ENCODE assay signal across 10 cellular contexts in the genomic region with DNA sequence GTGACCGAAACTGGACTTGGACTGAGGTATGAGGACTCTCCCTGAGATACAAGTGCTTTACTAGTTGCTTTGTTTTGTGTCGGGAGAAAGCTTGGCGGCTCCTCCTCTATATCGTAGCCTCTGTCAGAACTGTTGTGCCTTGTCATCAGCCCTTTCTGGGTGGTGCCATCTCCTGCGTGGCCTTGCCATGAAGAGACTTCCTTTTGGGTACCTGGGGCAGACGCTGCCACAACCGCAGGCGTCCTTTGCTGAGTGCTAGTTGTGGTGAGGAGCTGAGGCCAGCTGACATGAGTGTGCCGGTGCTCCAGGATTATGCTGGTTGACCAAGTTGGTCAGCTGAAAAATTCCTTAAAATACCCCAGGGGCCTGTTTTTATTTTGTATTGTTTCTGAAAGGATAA.
DNase-seq lines count a peak whose midpoint lies in the region; ATAC-seq and TF ChIP-seq lines count a peak whose summit lies in the region.
"Had no signal": no experiment of that assay in that cellular context is flagged by ENCODE, and none has a peak within 500 bp of the region (broad histone marks: within the 10 kb centered on the region; RNA-seq: fewer than 3 reads in every experiment).

No MANE protein-coding gene starts in this region.

- BruUV-seq in Caco-2 (replicated peaks; lab: Mats Ljungman, UMichigan), result no TSS peak

- no peak overlapping the region for H3K27ac ChIP-seq in ovary

- TF ChIP-seq EP300 in ovary (IDR thresholded peaks at IDR 0.05), result no peak

- CTCF ChIA-PET in Caco-2 (lab: Charles Lee), result no interaction called here

- no peak for TF ChIP-seq POLR2A in ovary (IDR thresholded peaks at IDR 0.05)

- peaks cover 10% of the 10 kb centered on the region for H3K9me3 Mint-ChIP-seq in activated naive CD8-positive, alpha-beta T cell treated with anti-CD3 and anti-CD28 coated beads, Interleukin-2, amount 50 U/mL, for 24 hours
- H3K9me3 Mint-ChIP-seq in Caco-2 (ENCODE audit: unreplicated experiment), result no peaks in the 10 kb centered on the region

- no peak for TF ChIP-seq CTCF in ovary (IDR thresholded peaks at IDR 0.05)
- TF ChIP-seq CTCF in Caco-2 (IDR thresholded peaks at IDR 0.05; ENCODE audit: insufficient read depth in 1 of 2, low read depth in 1 of 2, low read length in 1 of 2, severe bottlenecking in 1 of 2, unreplicated experiment in 1 of 2), result no peak

- peak; percentile 32 for ATAC-seq in HG03108 (IDR thresholded peaks at IDR 0.05; ENCODE audit: unreplicated experiment)
- peak; percentile 31 for ATAC-seq in activated naive CD8-positive, alpha-beta T cell treated with anti-CD3 and anti-CD28 coated beads, Interleukin-2, amount 50 U/mL, for 24 hours
- no peak for ATAC-seq in GM21381 (IDR thresholded peaks at IDR 0.05; ENCODE audit: unreplicated experiment)
- ATAC-seq in HG03196 (IDR thresholded peaks at IDR 0.05; ENCODE audit: unreplicated experiment), result no peak

- H3K27me3 ChIP-seq in ovary, result no peaks in the 10 kb centered on the region
- no peaks in the 10 kb centered on the region for H3K27me3 ChIP-seq in Caco-2 (replicated peaks; ENCODE audit: control insufficient read depth, insufficient read depth, low read length)

- H3K9me3 ChIP-seq in ovary, result no peaks in the 10 kb centered on the region
- H3K9me3 ChIP-seq in Caco-2, result no peaks in the 10 kb centered on the region

- peak overlapping the region; percentile 84 for H3K4me3 Mint-ChIP-seq in activated naive CD8-positive, alpha-beta T cell treated with anti-CD3 and anti-CD28 coated beads, Interleukin-2, amount 50 U/mL, for 24 hours
- H3K4me3 Mint-ChIP-seq in Caco-2 (ENCODE audit: unreplicated experiment), result no peak overlapping the region

- intact Hi-C loops in ovary (cut with DNase I) (no loop called here), Caco-2 (cut with micrococcal nuclease; ENCODE audit: unreplicated experiment) (no loop called here)

- no peaks in the 10 kb centered on the region for H3K27me3 Mint-ChIP-seq in activated naive CD8-positive, alpha-beta T cell treated with anti-CD3 and anti-CD28 coated beads, Interleukin-2, amount 50 U/mL, for 24 hours
- peaks cover 12% of the 10 kb centered on the region for H3K27me3 Mint-ChIP-seq in Caco-2 (ENCODE audit: insufficient read depth, unreplicated experiment)

- 80 to 93% (median 88%) methylated on average over 9 of the region's 9 CpGs for WGBS in ovary, 3 donors

- H3K27ac Mint-ChIP-seq in activated naive CD8-positive, alpha-beta T cell treated with anti-CD3 and anti-CD28 coated beads, Interleukin-2, amount 50 U/mL, for 24 hours, result peak overlapping the region; percentile 99
- H3K27ac Mint-ChIP-seq in Caco-2 (ENCODE audit: unreplicated experiment), result no peak overlapping the region

- POLR2A ChIA-PET in Caco-2 (lab: Charles Lee), result no interaction called here

- peaks cover 60% of the 10 kb centered on the region for H3K36me3 Mint-ChIP-seq in activated naive CD8-positive, alpha-beta T cell treated with anti-CD3 and anti-CD28 coated beads, Interleukin-2, amount 50 U/mL, for 24 hours (ENCODE audit: low read depth)
- no peaks in the 10 kb centered on the region for H3K36me3 Mint-ChIP-seq in Caco-2 (ENCODE audit: insufficient read depth, unreplicated experiment)

- H3K36me3 ChIP-seq in ovary, result no peaks in the 10 kb centered on the region
- H3K36me3 ChIP-seq in Caco-2 (ENCODE audit: control insufficient read depth, insufficient read depth, low read length), result no peaks in the 10 kb centered on the region

- peaks cover 91% of the 10 kb centered on the region for H3K4me1 Mint-ChIP-seq in activated naive CD8-positive, alpha-beta T cell treated with anti-CD3 and anti-CD28 coated beads, Interleukin-2, amount 50 U/mL, for 24 hours
- H3K4me1 Mint-ChIP-seq in Caco-2 (ENCODE audit: low read depth, unreplicated experiment), result no peaks in the 10 kb centered on the region

- H3K4me3 ChIP-seq in ovary (no peak overlapping the region), Caco-2 (ENCODE audit: low read depth, low read length) (no peak overlapping the region)

- DNase-seq in activated CD4-positive, alpha-beta T cell treated with anti-CD3 and anti-CD28 coated beads for 4 hours, result peak; percentile 42 to 58
- peak; percentile 64 for DNase-seq in activated naive CD8-positive, alpha-beta T cell treated with anti-CD3 and anti-CD28 coated beads, Interleukin-2, amount 50 U/mL, for 24 hours
- DNase-seq in stimulated activated CD8-positive, alpha-beta memory T cell treated with anti-CD3 and anti-CD28 coated beads, Interleukin-15, amount 100 ng/mL, for 48 hours (ENCODE audit: low read depth in 2 of 2), result peak; percentile 61 to 64
- DNase-seq in ovary, result no peak
- DNase-seq in Caco-2, result no peak
- DNase-seq: DMS79 treated with DMSO at 0.1 percent for 48 hours, NCI-H1694 had no signal

- no peaks in the 10 kb centered on the region for H3K4me1 ChIP-seq in ovary (ENCODE audit: insufficient read depth)
- no peaks in the 10 kb centered on the region for H3K4me1 ChIP-seq in Caco-2

Comparison
In these comparisons a context has a peak if more than half of its experiments do, and no peak if none do; other contexts are left out.
1. ATAC-seq: peak in HG03108 (single experiment) and activated naive CD8-positive, alpha-beta T cell treated with anti-CD3 and anti-CD28 coated beads, Interleukin-2, amount 50 U/mL, for 24 hours (single experiment); none in GM21381 (single experiment) and HG03196 (single experiment).
2. DNase-seq: peak in activated CD4-positive, alpha-beta T cell treated with anti-CD3 and anti-CD28 coated beads for 4 hours (2 of 2), activated naive CD8-positive, alpha-beta T cell treated with anti-CD3 and anti-CD28 coated beads, Interleukin-2, amount 50 U/mL, for 24 hours (single experiment) and stimulated activated CD8-positive, alpha-beta memory T cell treated with anti-CD3 and anti-CD28 coated beads, Interleukin-15, amount 100 ng/mL, for 48 hours (2 of 2); none in ovary (0 of 5) and Caco-2 (0 of 2).